In genomic region chr2:111900859-111901258, GRCh38 we compare ENCODE assay signal across 8 cellular contexts. TPM values are rescaled to one million over a fixed set of nuclear protein-coding genes. Genes with fewer than 3 reads are reported as not detected.
DNase-seq lines count a peak whose midpoint lies in the region; TF ChIP-seq lines count a peak whose summit lies in the region.

No MANE protein-coding gene starts in this region.

- in situ Hi-C loops in GM13976 (cut with MboI; ENCODE audit: low sequenced_read_pairs, unreplicated experiment), result no loop called here

- H3K27me3 ChIP-seq in H7 (ENCODE audit: control insufficient read depth, insufficient read depth, low read length), result peaks cover 14% of the 10 kb centered on the region
- H3K27me3 ChIP-seq in tibial nerve, result no peaks in the 10 kb centered on the region

- peak overlapping the region in 3 of 4 donors; percentile 61 to 94 (median 90) for H3K27ac ChIP-seq in tibial nerve

- 10 to 15% methylated on average over 3 of the region's 3 CpGs for WGBS in tibial nerve, 2 donors

- no peaks in the 10 kb centered on the region for H3K9me3 ChIP-seq in tibial nerve

- H3K4me3 ChIP-seq in AG09309 (ENCODE audit: control insufficient read depth, low read depth, low read length), result no peak overlapping the region
- no peak overlapping the region for H3K4me3 ChIP-seq in H7 (ENCODE audit: insufficient read depth, low read depth, low read length)
- peak overlapping the region; percentile 5 to 96 (median 31) for H3K4me3 ChIP-seq in tibial nerve

- H3K36me3 ChIP-seq in H7 (replicated peaks; ENCODE audit: control insufficient read depth, insufficient read depth, low read length), result no peaks in the 10 kb centered on the region
- no peaks in the 10 kb centered on the region for H3K36me3 ChIP-seq in tibial nerve

- DNase-seq in AG09309 (ENCODE audit: low read depth), result no peak
- DNase-seq in H7, result peak; percentile 51
- DNase-seq in SHP77 treated with DMSO at 0.1 percent for 48 hours (lab: John Stamatoyannopoulos, UW), result peak; percentile 11
- peak; percentile 36 for DNase-seq in foreskin melanocyte
- no peak for DNase-seq in tibial nerve (ENCODE audit: low spot score in 2 of 2)
- no peak for DNase-seq in GM13976 (ENCODE audit: low spot score)
- DNase-seq in effector CD4-positive, alpha-beta T cell, result no peak
- no peak for DNase-seq in T-helper 9 cell

- TF ChIP-seq CTCF in AG09309 (IDR thresholded peaks at IDR 0.05; ENCODE audit: control insufficient read depth, insufficient read depth, low read depth, low read length, missing control alignments) (peak; percentile 39), tibial nerve (IDR thresholded peaks at IDR 0.05) (peak in 4 of 5 experiments; percentile 4 to 35 (median 16)), GM13976 (IDR thresholded peaks at IDR 0.05; ENCODE audit: borderline replicate concordance, control extremely low read depth, extremely low read depth, insufficient read depth, missing control alignments) (no peak)

- peaks cover 0 to 65% (median 14%) of the 10 kb centered on the region in 4 donors for H3K4me1 ChIP-seq in tibial nerve

- no peak for TF ChIP-seq POLR2A in tibial nerve (IDR thresholded peaks at IDR 0.05)

- TF ChIP-seq EP300 in tibial nerve (IDR thresholded peaks at IDR 0.05), result peak in 1 of 2 donors; percentile 35

RNA-seq across cellular contexts. Expression of gene MERTK, which starts 2.5 kb away (rescaled TPM):
- total RNA-seq in H7 (2014; rRNA removed; shearing (Covaris generic)), result 8.3 and 8.7 TPM in 2 replicates
- 10 to 100 TPM; 22.7 to 61.8 (median 29.3) TPM for total RNA-seq in tibial nerve

RNA-seq across cellular contexts. Expression of gene ANAPC1, which starts 16.9 kb away (rescaled TPM):
- 76.0 and 117 TPM in 2 replicates for total RNA-seq in H7 (2014; rRNA removed; shearing (Covaris generic))
- 10 to 100 TPM; 31.0 to 75.3 (median 58.2) TPM for total RNA-seq in tibial nerve

Comparison
In these comparisons a context has a peak if more than half of its experiments do, and no peak if none do; other contexts are left out.
1. DNase-seq: peak in H7 (single experiment), SHP77 treated with DMSO at 0.1 percent for 48 hours (single experiment) and foreskin melanocyte (single experiment); none in AG09309 (single experiment), tibial nerve (0 of 2), GM13976 (single experiment), effector CD4-positive, alpha-beta T cell (single experiment) and T-helper 9 cell (single experiment).
2. H3K4me3 ChIP-seq: peak in tibial nerve (4 of 4); none in AG09309 (single experiment) and H7 (single experiment).